ENCODE assay signal across 11 cellular contexts in the genomic region with DNA sequence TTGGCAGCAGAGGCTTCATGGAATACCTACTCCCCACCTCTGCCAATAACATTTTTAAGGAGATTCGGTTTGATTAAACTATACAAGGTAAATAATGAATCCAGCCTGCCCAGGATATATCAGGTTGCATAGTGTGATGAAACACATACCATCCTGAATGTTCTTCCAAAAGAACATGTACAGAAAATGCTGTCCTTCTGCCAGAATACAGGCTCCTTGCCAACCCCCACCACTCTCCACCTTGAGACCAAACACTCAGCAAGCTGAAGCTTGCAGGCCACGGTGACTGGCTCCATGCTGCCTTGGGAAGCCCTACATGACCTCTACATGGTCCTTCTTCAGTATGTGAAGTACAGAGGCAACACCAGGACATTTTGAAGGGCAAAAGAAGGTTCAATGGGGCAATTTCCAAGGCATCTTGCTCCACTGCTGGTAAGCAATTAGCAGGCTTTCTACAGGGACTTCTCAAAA.
A peak's percentile ranks its signal among the peaks of the same experiment; 100 is the strongest.
DNase-seq lines count a peak whose midpoint lies in the region; TF ChIP-seq lines count a peak whose summit lies in the region.
"Had no signal": no experiment of that assay in that cellular context is flagged by ENCODE, and none has a peak within 500 bp of the region (broad histone marks: within the 10 kb centered on the region; RNA-seq: fewer than 3 reads in every experiment).

No MANE protein-coding gene starts in this region.

- POLR2A ChIA-PET in RWPE1 (lab: Yijun Ruan, JAX; ENCODE audit: low non-redundant PET) = interaction anchor here (1.3 kb wide), 1 partner anchor 126 kb away, joined by 3 read pairs; no protein-coding TSS in a partner anchor

- no peak overlapping the region for H3K9ac ChIP-seq in fibroblast of lung (ENCODE audit: insufficient read depth, low read length)

- no peak overlapping the region for H3K4me3 ChIP-seq in fibroblast of lung (replicated peaks in 1 of 4; ENCODE audit: control extremely low read depth in 1 of 4, insufficient read depth in 1 of 4, low read depth in 3 of 4, low read length in 4 of 4)
- H3K4me3 ChIP-seq in suprapubic skin = no peak overlapping the region
- H3K4me3 ChIP-seq: colonic mucosa, skin epidermis had no signal

- H3K4me2 ChIP-seq in fibroblast of lung (ENCODE audit: extremely low read depth, insufficient read depth, low read length) = no peak overlapping the region

- TF ChIP-seq CTCF in RWPE1 (conservative IDR thresholded peaks at IDR 0.05; ENCODE audit: low read depth) (no peak), fibroblast of lung (conservative IDR thresholded peaks at IDR 0.05 in 1 of 2, IDR thresholded peaks at IDR 0.05 in 1 of 2; ENCODE audit: low read depth in 1 of 2, low read length in 2 of 2) (no peak), suprapubic skin (IDR thresholded peaks at IDR 0.05) (no peak)

- no peak for TF ChIP-seq POLR2A in suprapubic skin (IDR thresholded peaks at IDR 0.05)

- CTCF ChIA-PET in RWPE1 (lab: Yijun Ruan, JAX) = no interaction called here

- H3K27me3 ChIP-seq in fibroblast of lung (ENCODE audit: control insufficient read depth, insufficient read depth, low read length) (no peaks in the 10 kb centered on the region), suprapubic skin (no peaks in the 10 kb centered on the region)
- H3K27me3 ChIP-seq: colonic mucosa had no signal

- no peaks in the 10 kb centered on the region for H4K20me1 ChIP-seq in fibroblast of lung (ENCODE audit: control insufficient read depth, extremely low read depth, insufficient read depth, low read length)

- no peaks in the 10 kb centered on the region for H3K9me3 ChIP-seq in fibroblast of lung (ENCODE audit: control insufficient read depth, insufficient read depth, low read depth, low read length)
- no peaks in the 10 kb centered on the region for H3K9me3 ChIP-seq in suprapubic skin
- H3K9me3 ChIP-seq: colonic mucosa had no signal

- no peak overlapping the region for H2AFZ ChIP-seq in fibroblast of lung (ENCODE audit: low read length)

- H3K79me2 ChIP-seq in fibroblast of lung (ENCODE audit: control insufficient read depth, insufficient read depth, low read length) = no peaks in the 10 kb centered on the region

- peak; percentile 31 for DNase-seq in M059J (ENCODE audit: low read depth)
- peak; percentile 77 for DNase-seq in RWPE1 (ENCODE audit: low spot score)
- peak; percentile 52 to 68 for DNase-seq in fibroblast of lung (ENCODE audit: low read depth in 2 of 2)
- DNase-seq in suprapubic skin (ENCODE audit: low spot score in 2 of 2) = no peak
- DNase-seq in activated CD8-positive, alpha-beta memory T cell treated with anti-CD3 and anti-CD28 coated beads for 24 hours = no peak
- no peak for DNase-seq in T-helper 2 cell
- DNase-seq in NCI-H146 treated with DMSO at 0.1 percent for 48 hours (lab: John Stamatoyannopoulos, UW; ENCODE audit: unreplicated experiment) = no peak
- DNase-seq: activated CD4-positive, CD25-positive, alpha-beta regulatory T cell treated with anti-CD3 and anti-CD28 coated beads, Interleukin-2, amount 50 U/mL, for 72 hours; colonic mucosa; HFFc6 had no signal

- H3K27ac ChIP-seq in RWPE1 (peak overlapping the region; percentile 93), fibroblast of lung (ENCODE audit: insufficient read depth, low read length) (no peak overlapping the region), suprapubic skin (peak overlapping the region; percentile 31)

- H3K4me1 ChIP-seq in fibroblast of lung (ENCODE audit: control insufficient read depth, extremely low read depth, insufficient read depth, low read length) (peaks cover 22% of the 10 kb centered on the region), suprapubic skin (peaks cover 64% of the 10 kb centered on the region)

- H3K36me3 ChIP-seq in fibroblast of lung (ENCODE audit: control insufficient read depth, insufficient read depth, low read length) = no peaks in the 10 kb centered on the region
- H3K36me3 ChIP-seq in suprapubic skin = no peaks in the 10 kb centered on the region
- H3K36me3 ChIP-seq: colonic mucosa had no signal

- 45% methylated on average over 2 of the region's 2 CpGs for WGBS in suprapubic skin

- no peak for TF ChIP-seq EP300 in suprapubic skin (IDR thresholded peaks at IDR 0.05)

Comparison
In these comparisons a context has a peak if more than half of its experiments do, and no peak if none do; other contexts are left out.
1. DNase-seq: peak in M059J (single experiment), RWPE1 (single experiment) and fibroblast of lung (2 of 2); none in suprapubic skin (0 of 2), activated CD8-positive, alpha-beta memory T cell treated with anti-CD3 and anti-CD28 coated beads for 24 hours (single experiment), T-helper 2 cell (0 of 5) and NCI-H146 treated with DMSO at 0.1 percent for 48 hours (single experiment).